Comparison of ENCODE assay signal across 1 cellular context in genomic region chr20:14573676-14574075, GRCh38.
A peak's percentile ranks its signal among the peaks of the same experiment; 100 is the strongest.
TF ChIP-seq lines count a peak whose summit lies in the region.

No MANE protein-coding gene starts in this region.

TF ChIP-seq in HepG2, 621 proteins besides CTCF, POLR2A, EP300 and RAD21:
- TF ChIP-seq, protein P1, sequence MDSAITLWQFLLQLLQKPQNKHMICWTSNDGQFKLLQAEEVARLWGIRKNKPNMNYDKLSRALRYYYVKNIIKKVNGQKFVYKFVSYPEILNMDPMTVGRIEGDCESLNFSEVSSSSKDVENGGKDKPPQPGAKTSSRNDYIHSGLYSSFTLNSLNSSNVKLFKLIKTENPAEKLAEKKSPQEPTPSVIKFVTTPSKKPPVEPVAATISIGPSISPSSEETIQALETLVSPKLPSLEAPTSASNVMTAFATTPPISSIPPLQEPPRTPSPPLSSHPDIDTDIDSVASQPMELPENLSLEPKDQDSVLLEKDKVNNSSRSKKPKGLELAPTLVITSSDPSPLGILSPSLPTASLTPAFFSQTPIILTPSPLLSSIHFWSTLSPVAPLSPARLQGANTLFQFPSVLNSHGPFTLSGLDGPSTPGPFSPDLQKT (CRISPR knock-in tag; IDR thresholded peaks at IDR 0.05; ENCODE audit: borderline replicate concordance): no peak
- TF ChIP-seq ZNF205 (CRISPR knock-in tag; IDR thresholded peaks at IDR 0.05): no peak
- TF ChIP-seq, protein P2, sequence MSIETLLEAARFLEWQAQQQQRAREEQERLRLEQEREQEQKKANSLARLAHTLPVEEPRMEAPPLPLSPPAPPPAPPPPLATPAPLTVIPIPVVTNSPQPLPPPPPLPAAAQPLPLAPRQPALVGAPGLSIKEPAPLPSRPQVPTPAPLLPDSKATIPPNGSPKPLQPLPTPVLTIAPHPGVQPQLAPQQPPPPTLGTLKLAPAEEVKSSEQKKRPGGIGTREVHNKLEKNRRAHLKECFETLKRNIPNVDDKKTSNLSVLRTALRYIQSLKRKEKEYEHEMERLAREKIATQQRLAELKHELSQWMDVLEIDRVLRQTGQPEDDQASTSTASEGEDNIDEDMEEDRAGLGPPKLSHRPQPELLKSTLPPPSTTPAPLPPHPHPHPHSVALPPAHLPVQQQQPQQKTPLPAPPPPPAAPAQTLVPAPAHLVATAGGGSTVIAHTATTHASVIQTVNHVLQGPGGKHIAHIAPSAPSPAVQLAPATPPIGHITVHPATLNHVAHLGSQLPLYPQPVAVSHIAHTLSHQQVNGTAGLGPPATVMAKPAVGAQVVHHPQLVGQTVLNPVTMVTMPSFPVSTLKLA (IDR thresholded peaks at IDR 0.05): peak; percentile 86
